9 cellular contexts compared by ENCODE assay signal in genomic region chr6:16947461-16948159, GRCh38.
DNase-seq lines count a peak whose midpoint lies in the region; ATAC-seq and TF ChIP-seq lines count a peak whose summit lies in the region.
"Had no signal": no experiment of that assay in that cellular context is flagged by ENCODE, and none has a peak within 500 bp of the region (broad histone marks: within the 10 kb centered on the region; RNA-seq: fewer than 3 reads in every experiment).

No MANE protein-coding gene starts in this region.

- peak overlapping the region; percentile 8 to 89 (median 66) for H3K27ac Mint-ChIP-seq in brain

- ATAC-seq in lung (ENCODE audit: insufficient read depth, low FRiP score) (peak; percentile 79), HG03196 (IDR thresholded peaks at IDR 0.05; ENCODE audit: unreplicated experiment) (no peak)
- ATAC-seq: GM12878 had no signal

- DNase-seq in AG09319 (ENCODE audit: extremely low read depth, low read depth) (peak; percentile 98), M059J (ENCODE audit: low read depth) (peak; percentile 99), lung (ENCODE audit: low spot score) (peak; percentile 40), GM10266 (ENCODE audit: extremely low spot score) (no peak), NCI-H1694 (lab: John Stamatoyannopoulos, UW) (no peak)
- DNase-seq in activated CD4-positive, alpha-beta T cell treated with anti-CD3 and anti-CD28 coated beads, Interleukin-2, amount 50 U/mL, for 1 hour: no peak

- H3K27me3 Mint-ChIP-seq in brain: no peaks in the 10 kb centered on the region

- peaks cover 45% of the 10 kb centered on the region for H3K4me1 Mint-ChIP-seq in brain

- no peaks in the 10 kb centered on the region for H3K27me3 ChIP-seq in lung (ENCODE audit: control insufficient read depth, insufficient read depth)

- peaks cover 0 to 4% of the 10 kb centered on the region in 2 donors for H3K4me1 ChIP-seq in lung (ENCODE audit: control insufficient read depth in 2 of 2, insufficient read depth in 2 of 2, low read length in 2 of 2)

- peak overlapping the region in 4 of 5 experiments; percentile 0 to 53 (median 36) for H3K4me3 Mint-ChIP-seq in brain

- no peaks in the 10 kb centered on the region for H3K36me3 Mint-ChIP-seq in brain

- no peak overlapping the region for H3K27ac ChIP-seq in lung (ENCODE audit: low read depth in 1 of 2, low read length in 1 of 2)

- no peaks in the 10 kb centered on the region for H3K36me3 ChIP-seq in lung (ENCODE audit: control insufficient read depth in 2 of 2, insufficient read depth in 2 of 2, low read length in 2 of 2)

- no peaks in the 10 kb centered on the region for H3K9me3 ChIP-seq in lung (ENCODE audit: control insufficient read depth in 2 of 2, insufficient read depth in 1 of 2, low read length in 1 of 2)

- H3K4me3 ChIP-seq in lung: no peak overlapping the region
- H3K4me3 ChIP-seq: GM12878 had no signal

- TF ChIP-seq CTCF in AG09319 (IDR thresholded peaks at IDR 0.05; ENCODE audit: low read depth, low read length) (no peak), brain (conservative IDR thresholded peaks at IDR 0.05) (no peak), lung (IDR thresholded peaks at IDR 0.05; ENCODE audit: control extremely low read depth, extremely low read depth) (no peak), GM10266 (IDR thresholded peaks at IDR 0.05; ENCODE audit: control insufficient read depth, insufficient read depth, low read depth, missing control alignments) (no peak)

- H3K9me3 Mint-ChIP-seq in brain: peaks cover 0 to 12% (median under 1%) of the 10 kb centered on the region in 5 experiments

- 10 to 16% methylated on average over 4 of the region's 4 CpGs for WGBS in lung, 2 donors

Comparison
In these comparisons a context has a peak if more than half of its experiments do, and no peak if none do; other contexts are left out.
1. DNase-seq: peak in AG09319 (single experiment), M059J (single experiment) and lung (single experiment); none in GM10266 (single experiment), NCI-H1694 (single experiment) and activated CD4-positive, alpha-beta T cell treated with anti-CD3 and anti-CD28 coated beads, Interleukin-2, amount 50 U/mL, for 1 hour (single experiment).